In genomic region chr21:43074401-43075169, GRCh38 we compare ENCODE assay signal across 1 cellular context. TPM values are rescaled to one million over a fixed set of nuclear protein-coding genes. Genes with fewer than 3 reads are reported as not detected.
"Had no signal": no experiment of that assay in that cellular context is flagged by ENCODE, and none has a peak within 500 bp of the region (broad histone marks: within the 10 kb centered on the region; RNA-seq: fewer than 3 reads in every experiment).

No MANE protein-coding gene starts in this region.

RNA-seq across cellular contexts. Expression of gene CBS, which starts 1.1 kb away (rescaled TPM):
- polyA plus RNA-seq: naive thymus-derived CD4-positive, alpha-beta T cell had no signal
